In the genomic region with DNA sequence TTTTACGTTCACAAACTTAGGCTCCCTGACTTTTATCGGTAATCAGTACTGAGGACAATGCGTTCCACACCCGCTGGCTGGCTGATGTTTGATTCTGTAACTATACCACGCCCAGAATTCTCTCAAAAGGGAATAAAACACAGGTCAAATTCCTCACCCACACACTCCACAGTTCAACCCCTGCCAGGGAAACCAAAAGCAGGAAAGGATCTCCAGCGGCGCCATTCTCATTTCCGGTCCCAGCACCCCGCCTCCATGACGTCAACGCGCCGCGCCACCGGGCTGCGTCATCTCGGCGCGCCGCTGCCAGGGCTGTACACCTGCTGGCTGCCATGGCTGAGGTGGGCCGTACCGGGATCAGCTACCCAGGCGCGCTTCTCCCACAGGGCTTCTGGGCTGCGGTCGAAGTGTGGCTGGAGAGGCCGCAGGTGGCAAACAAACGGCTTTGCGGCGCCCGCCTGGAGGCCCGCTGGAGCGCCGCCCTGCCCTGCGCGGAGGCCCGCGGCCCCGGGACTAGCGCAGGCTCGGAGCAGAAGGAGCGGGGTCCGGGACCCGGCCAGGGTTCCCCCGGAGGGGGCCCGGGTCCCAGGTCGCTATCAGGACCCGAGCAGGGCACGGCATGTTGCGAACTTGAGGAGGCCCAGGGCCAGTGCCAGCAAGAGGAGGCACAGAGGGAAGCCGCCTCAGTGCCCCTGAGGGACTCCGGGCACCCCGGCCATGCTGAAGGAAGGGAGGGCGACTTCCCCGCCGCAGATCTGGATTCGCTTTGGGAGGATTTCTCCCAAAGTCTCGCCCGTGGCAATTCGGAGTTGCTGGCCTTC, we compare ENCODE assay signal across 1 cellular context.
TF ChIP-seq lines count a peak whose summit lies in the region.

TSS of gene ACOX3 (minus strand) at position 233 of the 821 bp plus-strand sequence. CDS start 24,202 bp downstream, outside the sequence.
TSS of gene TRMT44 (plus strand) at position 287 of the 821 bp plus-strand sequence. CDS start at position 333, 46 bp downstream.

TF ChIP-seq in H1, 55 proteins besides CTCF, POLR2A, EP300 and RAD21 (continued from another document):
- TF ChIP-seq CTBP2 (IDR thresholded peaks at IDR 0.05; ENCODE audit: borderline replicate concordance, insufficient read depth, insufficient read length, low read length) (no peak), KDM1A (IDR thresholded peaks at IDR 0.05; ENCODE audit: borderline replicate concordance, low read length) (no peak), NANOG (IDR thresholded peaks at IDR 0.05; ENCODE audit: insufficient read depth, low read depth, low read length, poor library complexity, severe bottlenecking) (no peak), BACH1 (IDR thresholded peaks at IDR 0.05; ENCODE audit: low read length) (no peak), TCF12 (IDR thresholded peaks at IDR 0.05; ENCODE audit: low read depth, low read length) (peak; percentile 67; the same call in 1 of the 2 replicates), EGR1 (IDR thresholded peaks at IDR 0.05; ENCODE audit: borderline replicate concordance, low read depth, low read length) (0 out of 2 replicates have a peak, but pooled peaks have one; percentile 16), KDM4A (IDR thresholded peaks at IDR 0.05; ENCODE audit: low read depth, low read length, severe bottlenecking) (peak; percentile 100), KDM5A (IDR thresholded peaks at IDR 0.05; ENCODE audit: low read length) (peak; percentile 96), YY1 (IDR thresholded peaks at IDR 0.05; ENCODE audit: low read depth, low read length) (peak; percentile 93), SIN3A (conservative IDR thresholded peaks at IDR 0.05 in 1 of 2, IDR thresholded peaks at IDR 0.05 in 1 of 2; ENCODE audit: low read depth in 1 of 2, low read length in 2 of 2) (peak; percentile 87 to 98; a peak in 3 of 4 replicates)
